Comparison of ENCODE assay signal across 8 cellular contexts in genomic region chr6:11232968-11233626, GRCh38. TPM values are rescaled to one million over a fixed set of nuclear protein-coding genes. Genes with fewer than 3 reads are reported as not detected.
DNase-seq lines count a peak whose midpoint lies in the region; ATAC-seq, FAIRE-seq and TF ChIP-seq lines count a peak whose summit lies in the region.

No MANE protein-coding gene starts in this region.

- H3K27me3 Mint-ChIP-seq in nephron progenitor cell (ENCODE audit: low read depth, poor library complexity) = no peaks in the 10 kb centered on the region

- peak; percentile 20 for ATAC-seq in HG02759 (IDR thresholded peaks at IDR 0.05; ENCODE audit: unreplicated experiment)
- ATAC-seq in RWPE2 (ENCODE audit: low read depth) = no peak; the same call in 2 of the 3 replicates
- no peak for ATAC-seq in GM21529 (IDR thresholded peaks at IDR 0.05; ENCODE audit: unreplicated experiment)

- no peaks in the 10 kb centered on the region for H3K27me3 ChIP-seq in RWPE2 (ENCODE audit: insufficient read depth, poor library complexity, severe bottlenecking)

- H3K9me3 Mint-ChIP-seq in nephron progenitor cell = no peaks in the 10 kb centered on the region

- peak overlapping the region; percentile 97 for H3K27ac Mint-ChIP-seq in nephron progenitor cell

- H3K4me3 ChIP-seq in RWPE2 (ENCODE audit: severe bottlenecking) = peak overlapping the region; percentile 43

- DNase-seq in GM12892 (ENCODE audit: insufficient read length) = peak; percentile 19
- no peak for DNase-seq in RWPE2 (ENCODE audit: low spot score)
- no peak for DNase-seq in epithelial cell of prostate (ENCODE audit: low read depth, low spot score)
- DNase-seq in nephron progenitor cell = peak; percentile 19
- DNase-seq in activated effector memory CD4-positive, alpha-beta T cell treated with Interleukin-2 at 50 U/mL for 16 hours = no peak
- no peak for DNase-seq in stimulated activated CD4-positive, alpha-beta T cell treated with anti-CD3 and anti-CD28 coated beads, Interleukin-4, amount 100 ng/mL, for 4 hours

- H3K36me3 Mint-ChIP-seq in nephron progenitor cell (ENCODE audit: low read depth) = no peaks in the 10 kb centered on the region

- TF ChIP-seq CTCF in RWPE2 (IDR thresholded peaks at IDR 0.05; ENCODE audit: poor library complexity, severe bottlenecking) = no peak
- no peak for TF ChIP-seq CTCF in nephron progenitor cell (IDR thresholded peaks at IDR 0.05)

- no peak for TF ChIP-seq POLR2A in GM12892 (IDR thresholded peaks at IDR 0.05; ENCODE audit: low read depth, low read length)

- H3K4me3 Mint-ChIP-seq in nephron progenitor cell = peak overlapping the region; percentile 90

- no peaks in the 10 kb centered on the region for H3K9me3 ChIP-seq in RWPE2 (ENCODE audit: severe bottlenecking)

- H3K4me1 ChIP-seq in RWPE2 (ENCODE audit: insufficient read depth, poor library complexity, severe bottlenecking) = peaks cover 24% of the 10 kb centered on the region

- H3K36me3 ChIP-seq in RWPE2 (ENCODE audit: low read depth) = no peaks in the 10 kb centered on the region

- FAIRE-seq in GM12892 (lab: Jason Lieb, UNC) = no peak

- H3K27ac ChIP-seq in RWPE2 (ENCODE audit: poor library complexity, severe bottlenecking) (peak overlapping the region; percentile 63), epithelial cell of prostate (peak overlapping the region; percentile 58)

- peaks cover 84% of the 10 kb centered on the region for H3K4me1 Mint-ChIP-seq in nephron progenitor cell

RNA-seq across cellular contexts. Expression of gene NEDD9, which starts 0.6 kb away (rescaled TPM):
- 21.0 TPM for polyA plus RNA-seq in GM12892 (2012; ENCODE audit: missing spikeins)

Comparison
In these comparisons a context has a peak if more than half of its experiments do, and no peak if none do; other contexts are left out.
1. DNase-seq: peak in GM12892 (single experiment) and nephron progenitor cell (single experiment); none in RWPE2 (single experiment), epithelial cell of prostate (single experiment), activated effector memory CD4-positive, alpha-beta T cell treated with Interleukin-2 at 50 U/mL for 16 hours (single experiment) and stimulated activated CD4-positive, alpha-beta T cell treated with anti-CD3 and anti-CD28 coated beads, Interleukin-4, amount 100 ng/mL, for 4 hours (0 of 2).